In genomic region chr14:21069388-21070082, GRCh38 we compare ENCODE assay signal across 8 cellular contexts. TPM values are rescaled to one million over a fixed set of nuclear protein-coding genes. Genes with fewer than 3 reads are reported as not detected.
DNase-seq lines count a peak whose midpoint lies in the region; TF ChIP-seq lines count a peak whose summit lies in the region.

No MANE protein-coding gene starts in this region.

- H3K9me3 Mint-ChIP-seq in MCF 10A (ENCODE audit: unreplicated experiment): no peaks in the 10 kb centered on the region

- peaks cover 30% of the 10 kb centered on the region for H3K4me1 ChIP-seq in skeletal muscle satellite cell (ENCODE audit: control insufficient read depth, insufficient read depth, low read length)

- no peaks in the 10 kb centered on the region for H3K9me3 ChIP-seq in skeletal muscle satellite cell (replicated peaks; ENCODE audit: low read length)

- H3K27ac Mint-ChIP-seq in MCF 10A (ENCODE audit: low read depth, unreplicated experiment): peak overlapping the region; percentile 54

- H3K4me3 Mint-ChIP-seq in MCF 10A (ENCODE audit: unreplicated experiment): peak overlapping the region; percentile 83

- DNase-seq in G401 (ENCODE audit: low spot score): peak; percentile 62
- peak; percentile 51 for DNase-seq in NCI-H345 (lab: John Stamatoyannopoulos, UW)
- DNase-seq in MCF 10A (ENCODE audit: unreplicated experiment): no peak
- DNase-seq in iPS-NIHi7 (ENCODE audit: extremely low spot score): peak; percentile 71
- DNase-seq in CD1c-positive myeloid dendritic cell (ENCODE audit: extremely low spot score): no peak
- DNase-seq in NCI-H774 (lab: John Stamatoyannopoulos, UW): no peak
- no peak for DNase-seq in SKM-1 treated with dmso at 0.1 percent for 144 hours (lab: John Stamatoyannopoulos, UW; ENCODE audit: unreplicated experiment)

- peak overlapping the region; percentile 88 for H3K9ac ChIP-seq in skeletal muscle satellite cell (ENCODE audit: low read depth, low read length)

- TF ChIP-seq CTCF in MCF 10A (IDR thresholded peaks at IDR 0.05; ENCODE audit: unreplicated experiment): no peak

- CTCF ChIA-PET in MCF 10A (lab: Yijun Ruan, JAX): interaction anchor here (0.7 to 5.3 kb wide), 17 partner anchors 12 to 396 kb away, joined by 3 to 127 read pairs (median 11); partner anchors contain the start of genes RNASE7 and TMEM253

- peak overlapping the region; percentile 81 for H3K4me3 ChIP-seq in skeletal muscle satellite cell (ENCODE audit: low read length)

- no TSS peak for BruUV-seq in MCF 10A (replicated peaks; lab: Mats Ljungman, UMichigan)

- intact Hi-C loops in MCF 10A (cut with micrococcal nuclease): loop anchor here (5.0 to 10.0 kb wide), 2 partner anchors 65 to 488 kb away; no protein-coding TSS in a partner anchor

- peaks cover 12% of the 10 kb centered on the region for H3K36me3 Mint-ChIP-seq in MCF 10A (ENCODE audit: insufficient read depth, unreplicated experiment)

- in situ Hi-C loops in G401 (cut with HindIII; ENCODE audit: low sequenced_read_pairs): no loop called here

- H3K27me3 ChIP-seq in skeletal muscle satellite cell (ENCODE audit: control insufficient read depth, insufficient read depth, low read length): no peaks in the 10 kb centered on the region

- POLR2A ChIA-PET in MCF 10A (lab: Yijun Ruan, JAX): interaction anchor here (1.5 to 3.7 kb wide), 3 partner anchors 17 to 55 kb away, joined by 4 to 38 read pairs (median 9); no protein-coding TSS in a partner anchor

- peaks cover 16% of the 10 kb centered on the region for H3K36me3 ChIP-seq in skeletal muscle satellite cell (ENCODE audit: insufficient read depth, low read length)

- H3K4me2 ChIP-seq in skeletal muscle satellite cell (ENCODE audit: low read length): peak overlapping the region; percentile 98

- H3K4me1 Mint-ChIP-seq in MCF 10A (ENCODE audit: insufficient read depth, unreplicated experiment): peaks cover 26% of the 10 kb centered on the region

- peaks cover 11% of the 10 kb centered on the region for H3K27me3 Mint-ChIP-seq in MCF 10A (ENCODE audit: insufficient read depth, unreplicated experiment)

RNA-seq across cellular contexts. Expression of gene ARHGEF40, which starts 0.6 kb away (rescaled TPM):
- total RNA-seq in G401 (2014; rRNA removed; shearing (Covaris generic)): 48.6 and 50.3 TPM in 2 replicates
- 3.6 and 6.7 TPM in 2 replicates for total RNA-seq in MCF 10A (2022)
- total RNA-seq in skeletal muscle satellite cell (2012; rRNA removed): 31.0 and 32.4 TPM in 2 replicates

RNA-seq across cellular contexts. Expression of gene RNASE8, which starts 11.9 kb away (rescaled TPM):
- total RNA-seq in G401 (2014; rRNA removed; shearing (Covaris generic)): not detected in 2 replicates
- total RNA-seq in MCF 10A (2022): not detected in 2 replicates
- total RNA-seq in skeletal muscle satellite cell (2012; rRNA removed): not detected in 2 replicates

RNA-seq across cellular contexts. Expression of gene RNASE7, which starts 27.4 kb away (rescaled TPM):
- not detected in 2 replicates for total RNA-seq in G401 (2014; rRNA removed; shearing (Covaris generic))
- total RNA-seq in MCF 10A (2022): 10.9 and 11.8 TPM in 2 replicates
- total RNA-seq in skeletal muscle satellite cell (2012; rRNA removed): not detected in 2 replicates

RNA-seq across cellular contexts. Expression of gene ZNF219, which starts 28.9 kb away (rescaled TPM):
- 29.4 and 45.8 TPM in 2 replicates for total RNA-seq in G401 (2014; rRNA removed; shearing (Covaris generic))
- total RNA-seq in MCF 10A (2022): 18.4 and 33.8 TPM in 2 replicates
- 9.6 and 10.7 TPM in 2 replicates for total RNA-seq in skeletal muscle satellite cell (2012; rRNA removed)

RNA-seq across cellular contexts. Expression of gene TMEM253, which starts 31.3 kb away (rescaled TPM):
- total RNA-seq in G401 (2014; rRNA removed; shearing (Covaris generic)): not detected in 2 replicates
- total RNA-seq in MCF 10A (2022): 0.59 and 1.6 TPM in 2 replicates
- under 0.01 and 0.51 TPM in 2 replicates for total RNA-seq in skeletal muscle satellite cell (2012; rRNA removed)

Comparison
In these comparisons a context has a peak if more than half of its experiments do, and no peak if none do; other contexts are left out.
1. DNase-seq: peak in G401 (single experiment), NCI-H345 (single experiment) and iPS-NIHi7 (single experiment); none in MCF 10A (single experiment), CD1c-positive myeloid dendritic cell (single experiment), NCI-H774 (single experiment) and SKM-1 treated with dmso at 0.1 percent for 144 hours (single experiment).
2. RNA of gene RNASE7, which starts 27.4 kb away (total RNA-seq): 10.9 to 11.8 TPM in MCF 10A; not detected in G401; every median in the first group is over 10 times any median in the second.